ENCODE assay signal across 8 cellular contexts in the genomic region with DNA sequence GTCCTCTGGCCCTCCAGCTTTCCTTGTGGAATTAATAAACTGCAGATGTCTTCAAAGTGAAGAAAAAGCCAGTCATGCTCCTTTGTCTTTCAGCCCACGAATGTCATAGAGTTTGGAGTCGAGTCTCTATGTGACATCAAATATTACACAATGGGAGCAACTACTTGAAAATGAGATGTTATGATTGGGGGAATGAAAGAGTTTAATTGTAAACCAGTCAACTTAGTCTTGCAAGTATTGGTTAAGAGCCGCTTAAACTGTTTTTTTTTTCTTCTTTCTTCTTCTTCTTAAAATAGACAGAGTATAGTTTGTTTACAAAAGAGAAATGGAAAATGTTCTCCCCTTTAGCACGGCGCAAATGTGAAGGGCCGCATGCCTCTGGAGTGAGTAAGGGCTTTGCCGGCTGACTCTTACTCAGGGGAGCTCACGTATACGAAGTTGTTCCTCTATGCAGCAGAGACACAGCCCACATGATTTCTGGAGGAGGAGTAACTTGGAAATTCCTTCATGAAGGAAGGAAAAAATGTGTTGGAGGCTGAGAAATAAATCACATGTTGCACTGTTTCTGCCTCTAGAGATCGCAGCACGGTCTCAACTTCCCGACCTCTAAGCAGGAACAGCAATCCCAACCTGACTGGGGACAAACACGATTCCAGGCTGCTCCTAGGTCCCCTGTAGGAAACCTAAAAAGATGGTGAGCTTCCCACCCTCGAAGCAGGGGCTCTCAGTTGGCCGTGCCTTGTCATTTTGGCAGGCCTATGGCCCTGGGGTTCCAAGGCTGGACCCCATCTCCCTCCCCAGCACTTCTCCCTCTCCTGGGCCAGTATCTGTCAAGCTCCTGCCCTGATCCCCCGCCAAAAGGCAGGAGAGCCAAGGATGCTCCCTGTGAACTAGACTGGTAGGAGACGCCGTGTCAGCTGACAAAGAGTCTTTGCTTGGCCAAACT. TPM values are rescaled to one million over a fixed set of nuclear protein-coding genes. Genes with fewer than 3 reads are reported as not detected.
DNase-seq lines count a peak whose midpoint lies in the region; ATAC-seq and TF ChIP-seq lines count a peak whose summit lies in the region.

No MANE protein-coding gene starts in this region.

- RAD21 ChIA-PET in HCT116 (lab: Charles Lee; ENCODE audit: low non-redundant PET in 1 of 2, low total read pairs in 2 of 2, uncharacterized antibody in 2 of 2, unreplicated experiment in 2 of 2): interaction anchor here in 1 of 2 experiments (0.6 to 1.2 kb wide), 3 partner anchors 9 to 46 kb away, joined by 3 to 4 read pairs (median 3); no protein-coding TSS in a partner anchor

- H3K36me3 ChIP-seq in HCT116 (ENCODE audit: control insufficient read depth in 1 of 2, insufficient read depth in 2 of 2, low read length in 2 of 2): peaks cover 0 to 13% of the 10 kb centered on the region in 2 experiments; a peak in 1 of 4 replicates
- no peaks in the 10 kb centered on the region for H3K36me3 ChIP-seq in cardiac muscle cell
- no peaks in the 10 kb centered on the region for H3K36me3 ChIP-seq in OCI-LY7 (ENCODE audit: insufficient read depth, low read length)

- POLR2A ChIA-PET in HCT116 (lab: Charles Lee): interaction anchor here (0.7 to 2.9 kb wide), 17 partner anchors 8 to 58 kb away, joined by 3 to 17 read pairs (median 8); partner anchors contain the start of gene MYOF
- POLR2A ChIA-PET in OCI-LY7 (lab: Charles Lee): no interaction called here

- H3K9me3 ChIP-seq in HCT116 (ENCODE audit: control insufficient read depth in 1 of 2, insufficient read depth in 1 of 2, low read depth in 1 of 2, low read length in 2 of 2) (no peaks in the 10 kb centered on the region), cardiac muscle cell (ENCODE audit: low read depth) (no peaks in the 10 kb centered on the region), T-helper 17 cell (ENCODE audit: control insufficient read depth, low read length, poor library complexity, severe bottlenecking) (no peaks in the 10 kb centered on the region), OCI-LY7 (ENCODE audit: low read length) (no peaks in the 10 kb centered on the region)

- H3K27me3 Mint-ChIP-seq in T-helper 17 cell: peaks cover 7% of the 10 kb centered on the region

- H3K36me3 Mint-ChIP-seq in T-helper 17 cell (ENCODE audit: low read depth): no peaks in the 10 kb centered on the region

- H3K27ac Mint-ChIP-seq in T-helper 17 cell: no peak overlapping the region

- no peaks in the 10 kb centered on the region for H3K4me1 Mint-ChIP-seq in T-helper 17 cell

- H2AFZ ChIP-seq in HCT116 (ENCODE audit: low read depth, low read length, poor library complexity, severe bottlenecking) (no peak overlapping the region), OCI-LY7 (ENCODE audit: low read length) (no peak overlapping the region)

- no peaks in the 10 kb centered on the region for H4K20me1 ChIP-seq in HCT116 (ENCODE audit: insufficient read depth)
- no peaks in the 10 kb centered on the region for H4K20me1 ChIP-seq in OCI-LY7 (ENCODE audit: insufficient read depth, low read length)

- no peak for TF ChIP-seq CTCF in HCT116 (IDR thresholded peaks at IDR 0.05 in 2 of 3, conservative IDR thresholded peaks at IDR 0.05 in 1 of 3; ENCODE audit: borderline replicate concordance in 1 of 3, insufficient read depth in 1 of 3, low read depth in 2 of 3, low read length in 2 of 3)
- TF ChIP-seq CTCF in WI38 (IDR thresholded peaks at IDR 0.05; ENCODE audit: low read depth, low read length): no peak
- no peak for TF ChIP-seq CTCF in cardiac muscle cell (IDR thresholded peaks at IDR 0.05; ENCODE audit: low read depth, low read length)
- no peak for TF ChIP-seq CTCF in OCI-LY7 (conservative IDR thresholded peaks at IDR 0.05; ENCODE audit: low read length)

- no peak overlapping the region for H3K4me3 Mint-ChIP-seq in T-helper 17 cell

- H3K27me3 ChIP-seq in HCT116 (ENCODE audit: insufficient read depth, low read length) (no peaks in the 10 kb centered on the region), cardiac muscle cell (no peaks in the 10 kb centered on the region)

- peak; percentile 79 for ATAC-seq in HCT116
- ATAC-seq in T-helper 17 cell: no peak

- H3K4me2 ChIP-seq in HCT116 (ENCODE audit: low read length) (peak overlapping the region; percentile 73), OCI-LY7 (ENCODE audit: low read length) (no peak overlapping the region)

- H3K4me3 ChIP-seq in HCT116 (replicated peaks in 1 of 2; ENCODE audit: low read depth in 1 of 2, low read length in 2 of 2) (peak overlapping the region; percentile 12 to 35), WI38 (ENCODE audit: low read depth, low read length) (peak overlapping the region; percentile 29), cardiac muscle cell (no peak overlapping the region), OCI-LY7 (ENCODE audit: low read depth, low read length, poor library complexity, severe bottlenecking) (no peak overlapping the region)

- H3K4me1 ChIP-seq in HCT116 (ENCODE audit: control insufficient read depth in 1 of 2, insufficient read depth in 2 of 2, low read length in 2 of 2) (peaks cover 88 to 96% of the 10 kb centered on the region in 2 experiments), cardiac muscle cell (ENCODE audit: low read depth) (peaks cover 51% of the 10 kb centered on the region), OCI-LY7 (ENCODE audit: insufficient read depth, low read length, poor library complexity, severe bottlenecking) (peaks cover 5% of the 10 kb centered on the region)

- H3K79me2 ChIP-seq in HCT116 (ENCODE audit: insufficient read depth, low read length): peaks cover 99% of the 10 kb centered on the region
- no peaks in the 10 kb centered on the region for H3K79me2 ChIP-seq in OCI-LY7 (ENCODE audit: insufficient read depth, low read depth, low read length)

- intact Hi-C loops in HCT116 (cut with micrococcal nuclease): loop anchor here (1.0 kb wide), 1 partner anchor 34 kb away; no protein-coding TSS in a partner anchor
- intact Hi-C loops in OCI-LY7 (cut with micrococcal nuclease; ENCODE audit: unreplicated experiment): no loop called here

- TF ChIP-seq POLR2A in HCT116 (IDR thresholded peaks at IDR 0.05; ENCODE audit: borderline replicate concordance, extremely low read depth, insufficient read depth, insufficient read length): no peak

- peak overlapping the region; percentile 100 for H3K27ac ChIP-seq in HCT116 (ENCODE audit: low read depth, low read length)
- H3K27ac ChIP-seq in cardiac muscle cell: peak overlapping the region; percentile 96
- no peak overlapping the region for H3K27ac ChIP-seq in OCI-LY7 (ENCODE audit: low read depth, low read length, poor library complexity, severe bottlenecking)

- CTCF ChIA-PET in HCT116 (lab: Charles Lee): interaction anchor here (1.1 to 1.3 kb wide), 4 partner anchors 11 to 61 kb away, joined by 3 to 5 read pairs (median 3); partner anchors contain the start of gene MYOF
- CTCF ChIA-PET in OCI-LY7 (lab: Charles Lee; ENCODE audit: unreplicated experiment): no interaction called here

- DNase-seq in HCT116 (ENCODE audit: low read depth, low spot score) (peak; percentile 86), cardiac muscle cell (ENCODE audit: low read depth in 1 of 2, low spot score in 1 of 2) (peak; percentile 82 to 99), pons (ENCODE audit: low spot score) (peak; percentile 71), T-helper 17 cell (no peak), NCI-H146 treated with DMSO at 0.1 percent for 48 hours (lab: John Stamatoyannopoulos, UW; ENCODE audit: unreplicated experiment) (no peak), RPMI8226 (no peak), OCI-LY7 (ENCODE audit: low spot score) (no peak)

- TF ChIP-seq RAD21 in HCT116 (IDR thresholded peaks at IDR 0.05; ENCODE audit: low read depth): peak; percentile 22; the same call in 1 of the 2 replicates

- H3K9me2 ChIP-seq in HCT116 (ENCODE audit: insufficient read depth) (no peaks in the 10 kb centered on the region), OCI-LY7 (ENCODE audit: insufficient read depth, low read length) (no peaks in the 10 kb centered on the region)

- TSS peak; percentile 68 for BruUV-seq in HCT116 (replicated peaks; lab: Mats Ljungman, UMichigan)
- no TSS peak for BruUV-seq in OCI-LY7 (replicated peaks; lab: Mats Ljungman, UMichigan)

- peak overlapping the region; percentile 76 for H3K9ac ChIP-seq in HCT116 (ENCODE audit: low read length)

TF ChIP-seq in HCT116, 20 proteins besides CTCF, POLR2A, EP300 and RAD21 (continues in another document):
- TF ChIP-seq SP1 (IDR thresholded peaks at IDR 0.05; ENCODE audit: low read depth) (peak; percentile 94), POLR2AphosphoS5 (IDR thresholded peaks at IDR 0.05; ENCODE audit: low read depth, low read length) (peak; percentile 73), ZFX (IDR thresholded peaks at IDR 0.05) (no peak), EZH2phosphoT487 (IDR thresholded peaks at IDR 0.05; ENCODE audit: borderline replicate concordance) (no peak), FOSL1 (IDR thresholded peaks at IDR 0.05; ENCODE audit: low read depth) (peak; percentile 89), ZBTB33 (IDR thresholded peaks at IDR 0.05; ENCODE audit: extremely low read depth, insufficient replicate concordance, low read length) (peak; percentile 20), CEBPB (IDR thresholded peaks at IDR 0.05; ENCODE audit: low read depth) (peak; percentile 87; the same call in 1 of the 2 replicates)

RNA-seq across cellular contexts. Expression of gene MYOF, which starts 44.9 kb away (rescaled TPM):
- total RNA-seq in HCT116 (2021; ENCODE audit: unreplicated experiment) (250 TPM), cardiac muscle cell (18.1 and 22.4 TPM in 2 replicates), T-helper 17 cell (1 to 10 TPM in 1 of 2 donors, under 1 TPM in 1; 0.81 to 1.6 TPM), OCI-LY7 (2022) (0.30 and 0.42 TPM in 2 replicates)
- 119 and 134 TPM in 2 replicates for polyA plus RNA-seq in HCT116 (2012)
- polyA plus RNA-seq in cardiac muscle cell: 9.6 and 13.4 TPM in 2 replicates
- total RNA-seq in OCI-LY7 (2014; rRNA removed; shearing (Covaris generic)): not detected in 2 replicates

RNA-seq across cellular contexts. Expression of gene CEP55, which starts 59.1 kb away (rescaled TPM):
- 63.7 TPM for total RNA-seq in HCT116 (2021; ENCODE audit: unreplicated experiment)
- 24.8 and 38.0 TPM in 2 replicates for polyA plus RNA-seq in HCT116 (2012)
- 2.8 and 23.8 TPM in 2 replicates for total RNA-seq in cardiac muscle cell
- polyA plus RNA-seq in cardiac muscle cell: 3.1 and 25.9 TPM in 2 replicates
- total RNA-seq in T-helper 17 cell: under 1 TPM; 0.27 to 0.63 TPM
- total RNA-seq in OCI-LY7 (2014; rRNA removed; shearing (Covaris generic)): 64.5 and 83.0 TPM in 2 replicates
- 68.3 and 75.2 TPM in 2 replicates for total RNA-seq in OCI-LY7 (2022)

Comparison
In these comparisons a context has a peak if more than half of its experiments do, and no peak if none do; other contexts are left out.
1. DNase-seq: peak in HCT116 (single experiment), cardiac muscle cell (2 of 2) and pons (single experiment); none in T-helper 17 cell (0 of 3), NCI-H146 treated with DMSO at 0.1 percent for 48 hours (single experiment), RPMI8226 (single experiment) and OCI-LY7 (single experiment).
2. H3K4me3 ChIP-seq: peak in HCT116 (2 of 2) and WI38 (single experiment); none in cardiac muscle cell (single experiment) and OCI-LY7 (single experiment).
3. RNA of gene MYOF, which starts 44.9 kb away (total RNA-seq): 250 TPM in HCT116 (single experiment); 18.1 to 22.4 TPM in cardiac muscle cell, 0.81 to 1.6 TPM in T-helper 17 cell and 0.30 to 0.42 TPM in OCI-LY7; every median in the first group is over 10 times any median in the second.